7 cellular contexts compared by ENCODE assay signal in the genomic region with DNA sequence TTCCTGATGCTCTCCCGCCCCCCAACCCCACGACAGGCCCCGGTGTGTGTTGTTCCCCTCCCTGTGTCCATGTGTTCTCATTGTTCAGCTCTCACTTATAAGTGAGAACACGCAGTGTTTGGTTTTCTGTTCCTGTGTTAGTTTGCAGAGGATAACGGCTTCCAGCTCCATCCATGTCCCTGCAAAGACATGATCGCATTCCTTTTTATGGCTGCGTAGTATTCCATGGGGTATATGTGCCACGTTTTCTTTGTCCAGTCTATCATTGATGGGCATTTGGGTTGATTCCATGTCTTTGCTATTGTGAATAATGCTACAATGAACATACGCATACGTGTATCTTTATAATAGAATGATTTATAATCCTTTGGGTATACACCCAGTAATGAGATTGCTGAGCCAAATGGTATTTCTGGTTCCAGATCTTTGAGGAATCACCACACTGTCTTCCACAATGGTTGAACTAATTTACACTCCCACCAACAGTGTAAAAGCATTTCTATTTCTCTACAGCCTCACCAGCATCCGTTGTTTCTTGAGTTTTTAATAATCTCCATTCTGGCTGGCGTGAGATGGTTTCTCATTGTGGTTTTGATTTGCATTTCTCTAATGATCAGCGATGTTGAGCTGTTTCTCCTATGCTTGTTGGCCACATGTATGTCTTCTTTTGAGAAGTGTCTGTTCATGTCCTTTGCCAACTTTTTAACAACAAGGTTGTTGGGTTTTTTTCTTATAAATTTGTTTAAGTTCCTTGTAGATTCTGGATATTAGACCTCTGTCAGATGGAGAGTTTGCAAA. TPM values are rescaled to one million over a fixed set of nuclear protein-coding genes. Genes with fewer than 3 reads are reported as not detected.
"Had no signal": no experiment of that assay in that cellular context is flagged by ENCODE, and none has a peak within 500 bp of the region (broad histone marks: within the 10 kb centered on the region; RNA-seq: fewer than 3 reads in every experiment).

No MANE protein-coding gene starts in this region.

RNA-seq across cellular contexts. Expression of a gene that starts 20.0 kb away (rescaled TPM):
- total RNA-seq: activated CD4-positive, alpha-beta T cell treated with anti-CD3 and anti-CD28 coated beads for 36 hours; activated CD4-positive, alpha-beta T cell treated with anti-CD3 and anti-CD28 coated beads, Interleukin-2, amount 10 ng/mL, durations not matched to agents 7 days and 5 days; activated naive CD4-positive, alpha-beta T cell treated with anti-CD3 and anti-CD28 coated beads, Interleukin-2, amount 50 U/mL, for 72 hours; bronchial epithelial cell; cerebellum; MCF 10A; Right ventricle myocardium superior had no signal
